In genomic region chr13:44141213-44141724, GRCh38 we compare ENCODE assay signal across 7 cellular contexts.
A peak's percentile ranks its signal among the peaks of the same experiment; 100 is the strongest.
DNase-seq lines count a peak whose midpoint lies in the region; ATAC-seq, FAIRE-seq and TF ChIP-seq lines count a peak whose summit lies in the region.

No MANE protein-coding gene starts in this region.

- H4K20me1 ChIP-seq in HCT116 (ENCODE audit: insufficient read depth) = no peaks in the 10 kb centered on the region
- no peaks in the 10 kb centered on the region for H4K20me1 ChIP-seq in endothelial cell of umbilical vein (replicated peaks; ENCODE audit: control insufficient read depth, extremely low read depth, insufficient read depth, low read length)

- TF ChIP-seq CTCF in HCT116 (IDR thresholded peaks at IDR 0.05 in 2 of 3, conservative IDR thresholded peaks at IDR 0.05 in 1 of 3; ENCODE audit: borderline replicate concordance in 1 of 3, insufficient read depth in 1 of 3, low read depth in 2 of 3, low read length in 2 of 3) (no peak), endothelial cell of umbilical vein (IDR thresholded peaks at IDR 0.05; ENCODE audit: extremely low read depth in 1 of 2, insufficient read depth in 1 of 2, low read depth in 1 of 2, low read length in 2 of 2) (no peak), neutrophil (IDR thresholded peaks at IDR 0.05) (no peak)

- POLR2A ChIA-PET in HCT116 (lab: Charles Lee) = interaction anchor here (0.7 to 1.9 kb wide), 10 partner anchors 8 to 296 kb away, joined by 3 to 12 read pairs (median 4); no protein-coding TSS in a partner anchor
- POLR2A ChIA-PET in endothelial cell of umbilical vein (lab: Charles Lee) = interaction anchor here (0.8 to 2.1 kb wide), 3 partner anchors 8 to 295 kb away, joined by 3 to 13 read pairs (median 3); no protein-coding TSS in a partner anchor

- no peaks in the 10 kb centered on the region for H3K36me3 ChIP-seq in HCT116 (ENCODE audit: control insufficient read depth in 1 of 2, insufficient read depth in 2 of 2, low read length in 2 of 2)
- no peaks in the 10 kb centered on the region for H3K36me3 ChIP-seq in endothelial cell of umbilical vein (ENCODE audit: control insufficient read depth in 2 of 2, extremely low read depth in 1 of 2, insufficient read depth in 2 of 2, low read length in 2 of 2)
- no peaks in the 10 kb centered on the region for H3K36me3 ChIP-seq in neutrophil

- intact Hi-C loops in HCT116 (cut with micrococcal nuclease) (loop anchor here (2.0 to 5.0 kb wide), 3 partner anchors 89 to 166 kb away; no protein-coding TSS in a partner anchor), endothelial cell of umbilical vein (cut with micrococcal nuclease) (loop anchor here (1.0 to 5.0 kb wide), 7 partner anchors 89 to 436 kb away; partner anchors contain the start of gene TSC22D1), posterior vena cava (cut with DNase I) (no loop called here)

- H3K27me3 ChIP-seq in HCT116 (ENCODE audit: insufficient read depth, low read length) (no peaks in the 10 kb centered on the region), endothelial cell of umbilical vein (ENCODE audit: control insufficient read depth in 2 of 2, insufficient read depth in 2 of 2, low read length in 2 of 2) (no peaks in the 10 kb centered on the region), neutrophil (no peaks in the 10 kb centered on the region)

- CTCF ChIA-PET in HCT116 (lab: Charles Lee) (interaction anchor here (1.5 kb wide), 1 partner anchor 296 kb away, joined by 3 read pairs; no protein-coding TSS in a partner anchor), endothelial cell of umbilical vein (lab: Charles Lee) (interaction anchor here (0.8 to 1.8 kb wide), 4 partner anchors 8 to 90 kb away, joined by 3 to 8 read pairs (median 4); no protein-coding TSS in a partner anchor)

- DNase-seq in HCT116 (ENCODE audit: low read depth, low spot score) (no peak), SK-MEL-5 (ENCODE audit: low read depth, low spot score) (peak; percentile 15), endothelial cell of umbilical vein (ENCODE audit: low read depth, low spot score) (no peak), NOMO-1 treated with DMSO at 0.1 percent for 48 hours (lab: John Stamatoyannopoulos, UW; ENCODE audit: unreplicated experiment) (no peak), posterior vena cava (ENCODE audit: low spot score) (no peak)

- no peaks in the 10 kb centered on the region for H3K9me1 ChIP-seq in endothelial cell of umbilical vein (replicated peaks; ENCODE audit: control insufficient read depth, extremely low read depth, insufficient read depth, low read length)

- ATAC-seq in HCT116 (no peak), GM19328 (IDR thresholded peaks at IDR 0.05; ENCODE audit: unreplicated experiment) (no peak)

- in situ Hi-C loops in SK-MEL-5 (cut with HindIII; ENCODE audit: low pct_unique_long_range_greater_than_20kb, low sequenced_read_pairs) = no loop called here

- peaks cover 18 to 38% of the 10 kb centered on the region in 2 experiments for H3K4me1 ChIP-seq in HCT116 (ENCODE audit: control insufficient read depth in 1 of 2, insufficient read depth in 2 of 2, low read length in 2 of 2)
- peaks cover 18% of the 10 kb centered on the region for H3K4me1 ChIP-seq in endothelial cell of umbilical vein (ENCODE audit: control insufficient read depth, extremely low read depth, insufficient read depth, low read length)
- H3K4me1 ChIP-seq in neutrophil (ENCODE audit: control insufficient read depth in 1 of 2, insufficient read depth in 1 of 2, low read depth in 1 of 2, low read length in 1 of 2) = peaks cover 12 to 15% of the 10 kb centered on the region in 2 experiments

- TF ChIP-seq POLR2A in HCT116 (IDR thresholded peaks at IDR 0.05; ENCODE audit: borderline replicate concordance, extremely low read depth, insufficient read depth, insufficient read length) (no peak), endothelial cell of umbilical vein (IDR thresholded peaks at IDR 0.05; ENCODE audit: low read depth, low read length) (no peak)

- no peak for TF ChIP-seq RAD21 in HCT116 (IDR thresholded peaks at IDR 0.05; ENCODE audit: low read depth)

- H2AFZ ChIP-seq in HCT116 (ENCODE audit: low read depth, low read length, poor library complexity, severe bottlenecking) (no peak overlapping the region), endothelial cell of umbilical vein (ENCODE audit: low read depth, low read length) (peak overlapping the region; percentile 47)

- BruUV-seq in HCT116 (replicated peaks; lab: Mats Ljungman, UMichigan) (TSS peak; percentile 93), endothelial cell of umbilical vein (replicated peaks; lab: Mats Ljungman, UMichigan) (TSS peak; percentile 94)

- peak overlapping the region; percentile 89 for H3K27ac ChIP-seq in HCT116 (ENCODE audit: low read depth, low read length)
- peak overlapping the region; percentile 71 for H3K27ac ChIP-seq in endothelial cell of umbilical vein (ENCODE audit: insufficient read depth, low read depth, low read length)
- peak overlapping the region; percentile 71 for H3K27ac ChIP-seq in neutrophil

- H3K9me3 ChIP-seq in HCT116 (ENCODE audit: control insufficient read depth in 1 of 2, insufficient read depth in 1 of 2, low read depth in 1 of 2, low read length in 2 of 2) (no peaks in the 10 kb centered on the region), endothelial cell of umbilical vein (replicated peaks; ENCODE audit: control insufficient read depth, insufficient read depth, low read length) (no peaks in the 10 kb centered on the region), neutrophil (no peaks in the 10 kb centered on the region)

- dilution Hi-C loops in endothelial cell of umbilical vein (cut with MboI; ENCODE audit: extremely low pct_ligation_motif_present, low sequenced_read_pairs) = no loop called here

- H3K4me2 ChIP-seq in HCT116 (ENCODE audit: low read length) (peak overlapping the region; percentile 84), endothelial cell of umbilical vein (ENCODE audit: insufficient read depth, low read length) (peak overlapping the region; percentile 44)

- no peak for FAIRE-seq in endothelial cell of umbilical vein (lab: Jason Lieb, UNC)

- RAD21 ChIA-PET in HCT116 (lab: Charles Lee; ENCODE audit: low non-redundant PET in 1 of 2, low total read pairs in 2 of 2, uncharacterized antibody in 2 of 2, unreplicated experiment in 2 of 2) = interaction anchor here in 1 of 2 experiments (0.8 kb wide), 1 partner anchor 283 kb away, joined by 6 read pairs; no protein-coding TSS in a partner anchor

- no peaks in the 10 kb centered on the region for H3K9me2 ChIP-seq in HCT116 (ENCODE audit: insufficient read depth)

- H3K4me3 ChIP-seq in HCT116 (replicated peaks in 1 of 2; ENCODE audit: low read depth in 1 of 2, low read length in 2 of 2) = peak overlapping the region; percentile 66 to 72
- H3K4me3 ChIP-seq in endothelial cell of umbilical vein (replicated peaks in 1 of 3; ENCODE audit: insufficient read depth in 1 of 3, low read depth in 1 of 3, low read length in 3 of 3) = peak overlapping the region in 2 of 3 experiments; percentile 25 to 43
- H3K4me3 ChIP-seq in neutrophil (ENCODE audit: low read depth in 1 of 2, low read length in 1 of 2) = peak overlapping the region; percentile 67 to 82

- H3K9ac ChIP-seq in HCT116 (ENCODE audit: low read length) (peak overlapping the region; percentile 85), endothelial cell of umbilical vein (replicated peaks; ENCODE audit: extremely low read depth, insufficient read depth, low read length) (peak overlapping the region; percentile 80)

- H3K79me2 ChIP-seq in HCT116 (ENCODE audit: insufficient read depth, low read length) (no peaks in the 10 kb centered on the region), endothelial cell of umbilical vein (ENCODE audit: control insufficient read depth, insufficient read depth, low read length) (no peaks in the 10 kb centered on the region)

TF ChIP-seq in HCT116, 20 proteins besides CTCF, POLR2A, EP300 and RAD21 (continues in another document):
- no peak for TF ChIP-seq CBX3 (IDR thresholded peaks at IDR 0.05; ENCODE audit: low read depth)
- no peak for TF ChIP-seq ZNF274 (IDR thresholded peaks at IDR 0.05; ENCODE audit: low read depth, low read length)
- TF ChIP-seq FOSL1 (IDR thresholded peaks at IDR 0.05; ENCODE audit: low read depth) = no peak
- no peak for TF ChIP-seq TCF7L2 (IDR thresholded peaks at IDR 0.05; ENCODE audit: borderline replicate concordance, extremely low read depth, insufficient read depth, insufficient read length)
- TF ChIP-seq MAX (IDR thresholded peaks at IDR 0.05) = no peak
- no peak for TF ChIP-seq YY1 (IDR thresholded peaks at IDR 0.05; ENCODE audit: extremely low read depth, insufficient replicate concordance, low read depth, low read length)
- no peak for TF ChIP-seq ATF3 (IDR thresholded peaks at IDR 0.05)
- TF ChIP-seq POLR2AphosphoS5 (IDR thresholded peaks at IDR 0.05; ENCODE audit: low read depth, low read length) = no peak
- TF ChIP-seq EZH2 (IDR thresholded peaks at IDR 0.05) = no peak
- TF ChIP-seq EZH2phosphoT487 (IDR thresholded peaks at IDR 0.05; ENCODE audit: borderline replicate concordance) = no peak

TF ChIP-seq in endothelial cell of umbilical vein, 7 proteins besides CTCF, POLR2A, EP300 and RAD21:
- TF ChIP-seq GATA2 (IDR thresholded peaks at IDR 0.05; ENCODE audit: insufficient read depth, insufficient read length, low read depth, low read length) (no peak), POLR2AphosphoS5 (IDR thresholded peaks at IDR 0.05; ENCODE audit: insufficient read depth, low read depth, low read length) (no peak), EZH2 (IDR thresholded peaks at IDR 0.05; ENCODE audit: borderline replicate concordance, low read depth, low read length, severe bottlenecking) (no peak), MYC (IDR thresholded peaks at IDR 0.05; ENCODE audit: low read depth, low read length) (no peak)

Comparison
In these comparisons a context has a peak if more than half of its experiments do, and no peak if none do; other contexts are left out.
1. intact Hi-C loops: an anchor here in HCT116 (2.0 to 5.0 kb wide) and endothelial cell of umbilical vein (1.0 to 5.0 kb wide); none called in posterior vena cava.